In genomic region chr4:112145820-112146813, GRCh38 we compare ENCODE assay signal across 8 cellular contexts. TPM values are rescaled to one million over a fixed set of nuclear protein-coding genes. Genes with fewer than 3 reads are reported as not detected.
A peak's percentile ranks its signal among the peaks of the same experiment; 100 is the strongest.
DNase-seq lines count a peak whose midpoint lies in the region; ATAC-seq and TF ChIP-seq lines count a peak whose summit lies in the region.

No MANE protein-coding gene starts in this region.

- H2AFZ ChIP-seq in GM23338 (peak overlapping the region; percentile 99), KMS-11 (ENCODE audit: low read depth) (peak overlapping the region; percentile 90)

- TF ChIP-seq CTCF in GM12865 (IDR thresholded peaks at IDR 0.05; ENCODE audit: insufficient read depth, low read depth, low read length, missing control alignments) (peak; percentile 10), GM23338 (conservative IDR thresholded peaks at IDR 0.05; ENCODE audit: low read depth in 2 of 2) (no peak), KMS-11 (conservative IDR thresholded peaks at IDR 0.05; ENCODE audit: low read depth, low read length) (0 out of 2 replicates have a peak, but pooled peaks have one; percentile 14), choroid plexus epithelial cell (conservative IDR thresholded peaks at IDR 0.05; ENCODE audit: low read depth, low read length) (peak; percentile 28)

- H3K4me1 ChIP-seq in GM23338 (ENCODE audit: insufficient read depth) (peaks cover 6% of the 10 kb centered on the region), KMS-11 (ENCODE audit: low read depth, poor library complexity, severe bottlenecking) (peaks cover 42% of the 10 kb centered on the region)

- no peaks in the 10 kb centered on the region for H3K79me2 ChIP-seq in GM23338 (replicated peaks; ENCODE audit: insufficient read depth)
- H3K79me2 ChIP-seq in KMS-11 (ENCODE audit: insufficient read depth, low read depth), result peaks cover 47% of the 10 kb centered on the region; the same call in 1 of the 2 replicates

- H4K20me1 ChIP-seq in GM23338 (replicated peaks; ENCODE audit: insufficient read depth), result no peaks in the 10 kb centered on the region
- no peaks in the 10 kb centered on the region; the same call in 1 of the 2 replicates for H4K20me1 ChIP-seq in KMS-11 (ENCODE audit: insufficient read depth)

- ATAC-seq in GM23338 (peak; percentile 56), left colon (peak; percentile 61)
- ATAC-seq in activated CD4-positive, CD25-positive, alpha-beta regulatory T cell treated with anti-CD3 and anti-CD28 coated beads, Interleukin-2, amount 50 U/mL, for 24 hours, result peak; percentile 77 to 80

- no peaks in the 10 kb centered on the region for H3F3A ChIP-seq in GM23338 (replicated peaks; ENCODE audit: low read depth)

- H3K27me3 Mint-ChIP-seq in GM23338 (ENCODE audit: insufficient read depth, low read depth, poor library complexity), result peaks cover 8% of the 10 kb centered on the region

- H3K27ac Mint-ChIP-seq in GM23338, result no peak overlapping the region

- intact Hi-C loops in left colon (cut with DNase I, micrococcal nuclease), result loop anchor here in 1 of 2 donors (10.0 kb wide), 1 partner anchor 89 kb away; the partner anchor contains the start of gene AP1AR

- H3K27me3 ChIP-seq in GM23338 (ENCODE audit: insufficient read depth), result peaks cover 25% of the 10 kb centered on the region
- H3K27me3 ChIP-seq in KMS-11 (ENCODE audit: insufficient read depth, low read depth), result no peaks in the 10 kb centered on the region

- H3K36me3 Mint-ChIP-seq in GM23338 (ENCODE audit: low read depth), result no peaks in the 10 kb centered on the region

- H3K4me3 ChIP-seq in GM12865 (ENCODE audit: low read depth, low read length), result peak overlapping the region; percentile 97
- peak overlapping the region; percentile 81 for H3K4me3 ChIP-seq in GM23338
- no peak overlapping the region for H3K4me3 ChIP-seq in KMS-11 (IDR thresholded peaks at IDR 0.05; ENCODE audit: insufficient read depth, low read depth, low read length)
- H3K4me3 ChIP-seq in choroid plexus epithelial cell (ENCODE audit: low read depth, low read length), result peak overlapping the region; percentile 74

- no peaks in the 10 kb centered on the region for H3K9me2 ChIP-seq in GM23338 (ENCODE audit: insufficient read depth)

- H3K36me3 ChIP-seq in GM23338 (ENCODE audit: insufficient read depth) (no peaks in the 10 kb centered on the region), KMS-11 (ENCODE audit: insufficient read depth) (no peaks in the 10 kb centered on the region)

- H3K4me1 Mint-ChIP-seq in GM23338, result peaks cover 11% of the 10 kb centered on the region; the same call in 2 of the 3 replicates

- H3K9me3 Mint-ChIP-seq in GM23338, result no peaks in the 10 kb centered on the region

- DNase-seq in GM12865 (ENCODE audit: low read depth) (peak; percentile 78), GM23338 (ENCODE audit: low spot score) (peak; percentile 65), choroid plexus epithelial cell (ENCODE audit: low read depth) (peak; percentile 57), left colon (peak; percentile 34 to 63), NCI-H2029 (lab: John Stamatoyannopoulos, UW) (no peak)
- peak; percentile 78 to 79 for DNase-seq in stimulated activated CD4-positive, alpha-beta T cell treated with anti-CD3 and anti-CD28 coated beads, Interleukin-2, amount 100 ng/mL, for 24 hours

- peak overlapping the region; percentile 71 for H3K9ac ChIP-seq in KMS-11

- H3K27ac ChIP-seq in GM23338 (ENCODE audit: low read depth) (no peak overlapping the region), KMS-11 (peak overlapping the region; percentile 70)

- peak overlapping the region; percentile 89 for H3K4me2 ChIP-seq in GM23338
- peak overlapping the region; percentile 75 for H3K4me2 ChIP-seq in KMS-11

- H3K4me3 Mint-ChIP-seq in GM23338, result peak overlapping the region; percentile 86

TF ChIP-seq in GM23338, 12 proteins besides CTCF, POLR2A, EP300 and RAD21:
- TF ChIP-seq EZH2 (IDR thresholded peaks at IDR 0.05; ENCODE audit: low read depth, unreplicated experiment) (peak; percentile 33), NANOG (IDR thresholded peaks at IDR 0.05; ENCODE audit: borderline replicate concordance) (no peak)

RNA-seq across cellular contexts. Expression of gene FAM241A, which starts 0.9 kb away (rescaled TPM):
- 0.43 and 0.63 TPM in 2 replicates for total RNA-seq in GM23338 (2014; rRNA removed; shearing (Covaris generic))
- 0.58 and 0.66 TPM in 2 replicates for polyA plus RNA-seq in GM23338 (2016; fragmentation: Nextera tagmentation; extraction: Ambion mirVana)
- total RNA-seq in left colon, result 1 to 10 TPM; 1.6 to 1.8 TPM

Comparison
In these comparisons a context has a peak if more than half of its experiments do, and no peak if none do; other contexts are left out.
1. CTCF ChIP-seq: peak in GM12865 (single experiment), KMS-11 (single experiment) and choroid plexus epithelial cell (single experiment); none in GM23338 (0 of 2).
2. Peak in every context shown above with its lines, with median percentiles within 50 percentile points of each other: ATAC-seq.